ENCODE assay signal across 1 cellular context in genomic region chr6:157764346-157765068, GRCh38.
TF ChIP-seq lines count a peak whose summit lies in the region.

No MANE protein-coding gene starts in this region.

TF ChIP-seq in K562, 482 proteins besides CTCF, POLR2A, EP300 and RAD21 (continued from another document and continues in another):
- TF ChIP-seq, protein P1, sequence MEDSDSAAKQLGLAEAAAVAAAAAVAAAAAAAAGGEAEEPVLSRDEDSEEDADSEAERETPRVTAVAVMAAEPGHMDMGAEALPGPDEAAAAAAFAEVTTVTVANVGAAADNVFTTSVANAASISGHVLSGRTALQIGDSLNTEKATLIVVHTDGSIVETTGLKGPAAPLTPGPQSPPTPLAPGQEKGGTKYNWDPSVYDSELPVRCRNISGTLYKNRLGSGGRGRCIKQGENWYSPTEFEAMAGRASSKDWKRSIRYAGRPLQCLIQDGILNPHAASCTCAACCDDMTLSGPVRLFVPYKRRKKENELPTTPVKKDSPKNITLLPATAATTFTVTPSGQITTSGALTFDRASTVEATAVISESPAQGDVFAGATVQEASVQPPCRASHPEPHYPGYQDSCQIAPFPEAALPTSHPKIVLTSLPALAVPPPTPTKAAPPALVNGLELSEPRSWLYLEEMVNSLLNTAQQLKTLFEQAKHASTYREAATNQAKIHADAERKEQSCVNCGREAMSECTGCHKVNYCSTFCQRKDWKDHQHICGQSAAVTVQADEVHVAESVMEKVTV (CRISPR knock-in tag; IDR thresholded peaks at IDR 0.05): peak; percentile 11; the same call in 1 of the 2 replicates
- TF ChIP-seq, protein P2, sequence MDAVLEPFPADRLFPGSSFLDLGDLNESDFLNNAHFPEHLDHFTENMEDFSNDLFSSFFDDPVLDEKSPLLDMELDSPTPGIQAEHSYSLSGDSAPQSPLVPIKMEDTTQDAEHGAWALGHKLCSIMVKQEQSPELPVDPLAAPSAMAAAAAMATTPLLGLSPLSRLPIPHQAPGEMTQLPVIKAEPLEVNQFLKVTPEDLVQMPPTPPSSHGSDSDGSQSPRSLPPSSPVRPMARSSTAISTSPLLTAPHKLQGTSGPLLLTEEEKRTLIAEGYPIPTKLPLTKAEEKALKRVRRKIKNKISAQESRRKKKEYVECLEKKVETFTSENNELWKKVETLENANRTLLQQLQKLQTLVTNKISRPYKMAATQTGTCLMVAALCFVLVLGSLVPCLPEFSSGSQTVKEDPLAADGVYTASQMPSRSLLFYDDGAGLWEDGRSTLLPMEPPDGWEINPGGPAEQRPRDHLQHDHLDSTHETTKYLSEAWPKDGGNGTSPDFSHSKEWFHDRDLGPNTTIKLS (IDR thresholded peaks at IDR 0.05; ENCODE audit: borderline replicate concordance, low read depth): 0 out of 2 replicates have a peak, but pooled peaks have one; percentile 26
- TF ChIP-seq NCOA1 (IDR thresholded peaks at IDR 0.05; ENCODE audit: low read depth) (no peak), KAT2B (IDR thresholded peaks at IDR 0.05; ENCODE audit: low read depth, low read length) (no peak), HEY1 (CRISPR knock-in tag; IDR thresholded peaks at IDR 0.05; ENCODE audit: borderline replicate concordance) (no peak), GABPB1 (CRISPR knock-in tag; IDR thresholded peaks at IDR 0.05) (no peak), ZFP1 (CRISPR knock-in tag; IDR thresholded peaks at IDR 0.05) (no peak), CEBPG (CRISPR knock-in tag; IDR thresholded peaks at IDR 0.05) (no peak), CEBPG (tag; conservative IDR thresholded peaks at IDR 0.05 in 1 of 2, IDR thresholded peaks at IDR 0.05 in 1 of 2) (peak in 1 of 2 experiments; percentile 88; a peak in 2 of 4 replicates), IRF1 (CRISPR knock-in tag; IDR thresholded peaks at IDR 0.05; ENCODE audit: borderline replicate concordance) (no peak), ZNF655 (CRISPR knock-in tag; IDR thresholded peaks at IDR 0.05) (no peak), MTA3 (IDR thresholded peaks at IDR 0.05; ENCODE audit: borderline replicate concordance) (0 out of 2 replicates have a peak, but pooled peaks have one; percentile 24), RBM17 (IDR thresholded peaks at IDR 0.05; ENCODE audit: borderline replicate concordance, low read depth, low read length) (no peak), SETDB1 (IDR thresholded peaks at IDR 0.05; ENCODE audit: low read length) (no peak), ZNF239 (CRISPR knock-in tag; IDR thresholded peaks at IDR 0.05) (no peak), THAP12 (CRISPR knock-in tag; IDR thresholded peaks at IDR 0.05) (no peak), ETV5 (CRISPR knock-in tag; IDR thresholded peaks at IDR 0.05; ENCODE audit: low read depth) (no peak), FOSL1 (tag; conservative IDR thresholded peaks at IDR 0.05) (peak; percentile 96), PATZ1 (CRISPR knock-in tag; IDR thresholded peaks at IDR 0.05; ENCODE audit: borderline replicate concordance) (no peak), SMAD2 (IDR thresholded peaks at IDR 0.05; ENCODE audit: low read depth, low read length) (no peak), ZNF41 (CRISPR knock-in tag; conservative IDR thresholded peaks at IDR 0.05) (no peak), CHAMP1 (IDR thresholded peaks at IDR 0.05) (0 out of 2 replicates have a peak, but pooled peaks have one; percentile 13), NFYB (IDR thresholded peaks at IDR 0.05; ENCODE audit: extremely low read depth, insufficient read length) (no peak), HMG20B (CRISPR knock-in tag; IDR thresholded peaks at IDR 0.05) (no peak), U2AF1 (optimal IDR thresholded peaks at IDR 0.05; ENCODE audit: low read depth, low read length) (no peak), ZNF764 (CRISPR knock-in tag; IDR thresholded peaks at IDR 0.05; ENCODE audit: low read depth) (no peak), ZBED1 (IDR thresholded peaks at IDR 0.05) (no peak), ZBTB43 (CRISPR knock-in tag; IDR thresholded peaks at IDR 0.05) (peak; percentile 45; the same call in 1 of the 2 replicates)
- TF ChIP-seq, protein P3, sequence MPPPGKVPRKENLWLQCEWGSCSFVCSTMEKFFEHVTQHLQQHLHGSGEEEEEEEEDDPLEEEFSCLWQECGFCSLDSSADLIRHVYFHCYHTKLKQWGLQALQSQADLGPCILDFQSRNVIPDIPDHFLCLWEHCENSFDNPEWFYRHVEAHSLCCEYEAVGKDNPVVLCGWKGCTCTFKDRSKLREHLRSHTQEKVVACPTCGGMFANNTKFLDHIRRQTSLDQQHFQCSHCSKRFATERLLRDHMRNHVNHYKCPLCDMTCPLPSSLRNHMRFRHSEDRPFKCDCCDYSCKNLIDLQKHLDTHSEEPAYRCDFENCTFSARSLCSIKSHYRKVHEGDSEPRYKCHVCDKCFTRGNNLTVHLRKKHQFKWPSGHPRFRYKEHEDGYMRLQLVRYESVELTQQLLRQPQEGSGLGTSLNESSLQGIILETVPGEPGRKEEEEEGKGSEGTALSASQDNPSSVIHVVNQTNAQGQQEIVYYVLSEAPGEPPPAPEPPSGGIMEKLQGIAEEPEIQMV (tag; conservative IDR thresholded peaks at IDR 0.05; ENCODE audit: low read depth): no peak
- TF ChIP-seq, protein P4, sequence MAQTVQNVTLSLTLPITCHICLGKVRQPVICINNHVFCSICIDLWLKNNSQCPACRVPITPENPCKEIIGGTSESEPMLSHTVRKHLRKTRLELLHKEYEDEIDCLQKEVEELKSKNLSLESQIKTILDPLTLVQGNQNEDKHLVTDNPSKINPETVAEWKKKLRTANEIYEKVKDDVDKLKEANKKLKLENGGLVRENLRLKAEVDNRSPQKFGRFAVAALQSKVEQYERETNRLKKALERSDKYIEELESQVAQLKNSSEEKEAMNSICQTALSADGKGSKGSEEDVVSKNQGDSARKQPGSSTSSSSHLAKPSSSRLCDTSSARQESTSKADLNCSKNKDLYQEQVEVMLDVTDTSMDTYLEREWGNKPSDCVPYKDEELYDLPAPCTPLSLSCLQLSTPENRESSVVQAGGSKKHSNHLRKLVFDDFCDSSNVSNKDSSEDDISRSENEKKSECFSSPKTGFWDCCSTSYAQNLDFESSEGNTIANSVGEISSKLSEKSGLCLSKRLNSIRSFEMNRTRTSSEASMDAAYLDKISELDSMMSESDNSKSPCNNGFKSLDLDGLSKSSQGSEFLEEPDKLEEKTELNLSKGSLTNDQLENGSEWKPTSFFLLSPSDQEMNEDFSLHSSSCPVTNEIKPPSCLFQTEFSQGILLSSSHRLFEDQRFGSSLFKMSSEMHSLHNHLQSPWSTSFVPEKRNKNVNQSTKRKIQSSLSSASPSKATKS (CRISPR knock-in tag; IDR thresholded peaks at IDR 0.05): no peak
- TF ChIP-seq, protein P5, sequence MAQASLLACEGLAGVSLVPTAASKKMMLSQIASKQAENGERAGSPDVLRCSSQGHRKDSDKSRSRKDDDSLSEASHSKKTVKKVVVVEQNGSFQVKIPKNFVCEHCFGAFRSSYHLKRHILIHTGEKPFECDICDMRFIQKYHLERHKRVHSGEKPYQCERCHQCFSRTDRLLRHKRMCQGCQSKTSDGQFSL (CRISPR knock-in tag; IDR thresholded peaks at IDR 0.05): no peak
- TF ChIP-seq, protein P5 (tag; IDR thresholded peaks at IDR 0.05): no peak
- TF ChIP-seq, protein P6, sequence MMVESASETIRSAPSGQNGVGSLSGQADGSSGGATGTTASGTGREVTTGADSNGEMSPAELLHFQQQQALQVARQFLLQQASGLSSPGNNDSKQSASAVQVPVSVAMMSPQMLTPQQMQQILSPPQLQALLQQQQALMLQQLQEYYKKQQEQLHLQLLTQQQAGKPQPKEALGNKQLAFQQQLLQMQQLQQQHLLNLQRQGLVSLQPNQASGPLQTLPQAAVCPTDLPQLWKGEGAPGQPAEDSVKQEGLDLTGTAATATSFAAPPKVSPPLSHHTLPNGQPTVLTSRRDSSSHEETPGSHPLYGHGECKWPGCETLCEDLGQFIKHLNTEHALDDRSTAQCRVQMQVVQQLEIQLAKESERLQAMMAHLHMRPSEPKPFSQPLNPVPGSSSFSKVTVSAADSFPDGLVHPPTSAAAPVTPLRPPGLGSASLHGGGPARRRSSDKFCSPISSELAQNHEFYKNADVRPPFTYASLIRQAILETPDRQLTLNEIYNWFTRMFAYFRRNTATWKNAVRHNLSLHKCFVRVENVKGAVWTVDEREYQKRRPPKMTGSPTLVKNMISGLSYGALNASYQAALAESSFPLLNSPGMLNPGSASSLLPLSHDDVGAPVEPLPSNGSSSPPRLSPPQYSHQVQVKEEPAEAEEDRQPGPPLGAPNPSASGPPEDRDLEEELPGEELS (CRISPR knock-in tag; IDR thresholded peaks at IDR 0.05; ENCODE audit: borderline replicate concordance): peak; percentile 90; the same call in 1 of the 2 replicates
